Comparison of ENCODE assay signal across 8 cellular contexts in the genomic region with DNA sequence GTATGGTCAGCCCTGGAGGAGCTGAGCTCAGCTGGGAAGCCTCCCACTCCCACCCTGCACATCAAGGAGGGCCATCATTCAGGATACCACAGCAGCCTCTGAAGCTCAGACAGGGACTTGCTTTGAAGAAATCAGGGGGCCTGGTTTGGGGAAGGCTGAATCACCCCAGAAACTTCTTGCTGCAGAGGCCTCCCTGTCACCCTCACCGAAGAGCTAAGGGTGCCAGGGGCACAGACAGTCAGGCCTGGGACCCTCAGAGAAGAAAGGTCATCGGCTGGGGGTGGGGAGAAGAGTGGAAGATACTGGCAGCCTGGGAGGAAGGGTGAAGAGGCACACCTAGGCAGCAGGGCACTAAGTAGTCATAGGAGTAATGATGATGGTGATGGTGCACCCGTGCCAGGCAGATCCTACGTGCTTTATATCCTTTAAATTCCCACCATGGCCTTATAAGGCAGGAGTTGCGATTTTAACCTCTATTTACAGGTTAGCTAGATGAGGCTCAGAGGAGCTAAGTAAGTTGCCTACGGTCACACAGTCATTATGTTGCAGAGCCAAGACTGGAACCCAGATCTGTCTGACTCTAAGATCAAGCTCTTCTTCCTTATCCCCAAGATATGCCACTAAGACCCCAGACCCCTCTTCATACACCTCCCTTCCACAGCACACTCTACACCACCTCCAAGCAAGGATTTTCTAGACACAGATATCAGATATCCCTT. TPM values are rescaled to one million over a fixed set of nuclear protein-coding genes. Genes with fewer than 3 reads are reported as not detected.
DNase-seq lines count a peak whose midpoint lies in the region; ATAC-seq and TF ChIP-seq lines count a peak whose summit lies in the region.

No MANE protein-coding gene starts in this region.

- H3K4me1 ChIP-seq in vagina: peaks cover 95% of the 10 kb centered on the region

- no peak for TF ChIP-seq CTCF in brain microvascular endothelial cell (IDR thresholded peaks at IDR 0.05; ENCODE audit: low read depth, low read length, missing control alignments)
- no peak for TF ChIP-seq CTCF in vagina (IDR thresholded peaks at IDR 0.05)

- H3K27ac ChIP-seq in brain microvascular endothelial cell (peak overlapping the region; percentile 19), vagina (peak overlapping the region; percentile 93)

- peak; percentile 31 for DNase-seq in stimulated activated CD4-positive, alpha-beta T cell treated with anti-CD3 and anti-CD28 coated beads, Interleukin-4, amount 100 ng/mL, for 24 hours
- no peak for DNase-seq in stimulated activated CD4-positive, alpha-beta T cell treated with anti-CD3 and anti-CD28 coated beads, Interleukin-2, amount 100 ng/mL, for 48 hours
- DNase-seq in brain microvascular endothelial cell: no peak
- no peak for DNase-seq in naive thymus-derived CD8-positive, alpha-beta T cell
- DNase-seq in vagina (ENCODE audit: extremely low spot score in 2 of 2): no peak
- no peak for DNase-seq in GM03348 (ENCODE audit: low spot score)
- no peak for DNase-seq in Kasumi-1 (lab: John Stamatoyannopoulos, UW)
- DNase-seq in activated effector memory CD4-positive, alpha-beta T cell treated with anti-CD3 and anti-CD28 coated beads, Interleukin-2, amount 50 U/mL, for 16 hours: no peak

- H3K4me1 Mint-ChIP-seq in naive thymus-derived CD8-positive, alpha-beta T cell: peaks cover 39 to 93% (median 83%) of the 10 kb centered on the region in 4 donors

- intact Hi-C loops in vagina (cut with DNase I): loop anchor here (5.0 kb wide), 1 partner anchor 45 kb away; no protein-coding TSS in a partner anchor

- peak in 1 of 2 donors; percentile 7 for ATAC-seq in naive thymus-derived CD8-positive, alpha-beta T cell

- TF ChIP-seq POLR2A in vagina (IDR thresholded peaks at IDR 0.05): no peak

- H3K27ac Mint-ChIP-seq in naive thymus-derived CD8-positive, alpha-beta T cell: peak overlapping the region; percentile 92 to 98 (median 97)

- H3K9me3 Mint-ChIP-seq in naive thymus-derived CD8-positive, alpha-beta T cell: peaks cover 0 to 1% (median 0%) of the 10 kb centered on the region in 9 donors

- POLR2A ChIA-PET in naive thymus-derived CD8-positive, alpha-beta T cell (lab: Charles Lee): interaction anchor here (0.9 to 10.9 kb wide), 11 partner anchors 12 to 252 kb away, joined by 3 to 330 read pairs (median 5); a partner anchor contains a TSS

- H3K36me3 ChIP-seq in brain microvascular endothelial cell (replicated peaks): peaks cover 22% of the 10 kb centered on the region
- H3K36me3 ChIP-seq in vagina: peaks cover 0 to 19% of the 10 kb centered on the region in 2 donors

- H3K4me3 Mint-ChIP-seq in naive thymus-derived CD8-positive, alpha-beta T cell: peak overlapping the region; percentile 81 to 94 (median 89)

- in situ Hi-C loops in brain microvascular endothelial cell (cut with HindIII; ENCODE audit: low pct_ligation_motif_present, low sequenced_read_pairs): no loop called here

- no peaks in the 10 kb centered on the region for H3K27me3 Mint-ChIP-seq in naive thymus-derived CD8-positive, alpha-beta T cell

- H3K27me3 ChIP-seq in brain microvascular endothelial cell (replicated peaks) (no peaks in the 10 kb centered on the region), vagina (no peaks in the 10 kb centered on the region)

- H3K4me3 ChIP-seq in brain microvascular endothelial cell (ENCODE audit: low read depth, low read length): no peak overlapping the region
- H3K4me3 ChIP-seq in vagina: peak overlapping the region in 1 of 2 donors; percentile 1

- no peaks in the 10 kb centered on the region for H3K9me3 ChIP-seq in vagina

- H3K36me3 Mint-ChIP-seq in naive thymus-derived CD8-positive, alpha-beta T cell: peaks cover 0 to 21% (median 0%) of the 10 kb centered on the region in 3 donors

RNA-seq across cellular contexts. Expression of a gene that starts 28.5 kb away (rescaled TPM):
- 10 to 100 TPM; 40.0 to 43.4 TPM for total RNA-seq in naive thymus-derived CD8-positive, alpha-beta T cell
- 10 to 100 TPM; 31.6 to 37.2 (median 37.2) TPM for polyA plus RNA-seq in naive thymus-derived CD8-positive, alpha-beta T cell
- total RNA-seq in vagina: 35.4 TPM
